In the genomic region with DNA sequence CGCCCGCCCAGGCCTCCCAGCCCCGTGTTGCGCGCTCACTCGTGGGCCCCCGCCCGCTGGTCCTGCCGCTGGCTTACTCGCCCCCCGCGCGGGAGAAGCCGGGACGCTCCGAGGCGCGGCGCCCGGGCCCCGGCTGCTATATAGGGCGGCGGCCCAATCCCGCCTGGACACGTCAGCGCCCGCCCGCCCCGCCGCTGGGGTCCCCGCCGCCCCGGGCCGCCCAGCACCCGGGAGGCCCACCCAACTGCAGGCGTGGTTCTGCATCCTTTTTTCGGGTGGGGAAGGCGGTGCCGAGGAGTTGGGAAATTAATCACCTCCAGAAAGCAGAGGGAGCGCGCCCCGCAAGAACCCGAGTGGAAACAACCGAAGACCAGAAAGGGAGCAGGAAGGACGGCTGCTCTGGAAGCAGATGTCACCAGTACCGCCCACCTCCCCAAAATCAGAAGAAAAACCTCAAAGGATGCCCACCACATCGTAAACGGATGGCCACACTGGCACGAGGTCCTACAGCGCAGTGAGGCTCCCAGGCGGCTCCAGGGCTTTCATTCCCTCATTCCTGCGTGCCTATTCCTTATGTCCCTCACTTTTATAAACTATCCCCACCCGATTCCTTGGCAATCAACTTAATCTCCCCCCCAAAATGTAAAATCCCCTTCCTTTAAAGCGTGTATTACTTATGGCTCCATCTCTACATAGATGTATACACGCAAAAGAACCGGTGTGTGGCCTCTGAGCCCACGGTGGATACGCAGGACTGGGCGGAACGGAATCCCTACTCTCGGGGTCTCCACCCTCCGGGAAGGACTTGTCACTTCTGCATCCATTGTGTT, we compare ENCODE assay signal across 9 cellular contexts. TPM values are rescaled to one million over a fixed set of nuclear protein-coding genes. Genes with fewer than 3 reads are reported as not detected.
DNase-seq lines count a peak whose midpoint lies in the region; ATAC-seq, FAIRE-seq and TF ChIP-seq lines count a peak whose summit lies in the region.
"Had no signal": no experiment of that assay in that cellular context is flagged by ENCODE, and none has a peak within 500 bp of the region (broad histone marks: within the 10 kb centered on the region; RNA-seq: fewer than 3 reads in every experiment).

No MANE protein-coding gene starts in this region.

- H3K27ac Mint-ChIP-seq in activated naive CD4-positive, alpha-beta T cell treated with anti-CD3 and anti-CD28 coated beads, Interleukin-2, amount 50 U/mL, for 72 hours, result peak overlapping the region in 1 of 2 donors; percentile 10

- intact Hi-C loops in Right ventricle myocardium inferior (cut with DNase I), result loop anchor here (1.0 kb wide), 1 partner anchor 42 kb away; a partner anchor contains a TSS
- intact Hi-C loops in pancreas (cut with DNase I), result no loop called here

- H3K36me3 Mint-ChIP-seq in activated naive CD4-positive, alpha-beta T cell treated with anti-CD3 and anti-CD28 coated beads, Interleukin-2, amount 50 U/mL, for 72 hours, result peaks cover 0 to 28% of the 10 kb centered on the region in 2 donors

- H3K27ac ChIP-seq in pancreas (peak overlapping the region; percentile 91 to 97 (median 94)), upper lobe of left lung (peak overlapping the region; percentile 90 to 96 (median 93))

- TF ChIP-seq EP300 in upper lobe of left lung (IDR thresholded peaks at IDR 0.05), result no peak

- peak in 1 of 4 donors; percentile 43 for TF ChIP-seq POLR2A in upper lobe of left lung (IDR thresholded peaks at IDR 0.05)

- TF ChIP-seq CTCF in pancreas (IDR thresholded peaks at IDR 0.05), result no peak
- TF ChIP-seq CTCF in upper lobe of left lung (IDR thresholded peaks at IDR 0.05), result no peak

- H3K36me3 ChIP-seq in pancreas (no peaks in the 10 kb centered on the region), upper lobe of left lung (peaks cover 0 to 9% (median 5%) of the 10 kb centered on the region in 4 donors)

- H3K4me1 ChIP-seq in pancreas, result peaks cover 12 to 29% (median 21%) of the 10 kb centered on the region in 3 donors
- H3K4me1 ChIP-seq in upper lobe of left lung, result peaks cover 26 to 46% (median 32%) of the 10 kb centered on the region in 4 donors

- FAIRE-seq in pancreas (lab: Jason Lieb, UNC), result no peak
- FAIRE-seq: G401.6 had no signal

- no peaks in the 10 kb centered on the region for H3K27me3 ChIP-seq in pancreas
- no peaks in the 10 kb centered on the region for H3K27me3 ChIP-seq in upper lobe of left lung

- DNase-seq in NCI-H1694 treated with DMSO at 0.1 percent for 48 hours (lab: John Stamatoyannopoulos, UW) (peak; percentile 18), NCI-H1694 (lab: John Stamatoyannopoulos, UW) (no peak), RKO (ENCODE audit: low spot score) (peak; percentile 46), Right ventricle myocardium inferior (ENCODE audit: missing footprints) (peak; percentile 89), pancreas (peak; percentile 54 to 87 (median 70)), upper lobe of left lung (peak; percentile 68 to 95)
- peak in 1 of 2 donors; percentile 57 for DNase-seq in activated naive CD4-positive, alpha-beta T cell treated with anti-CD3 and anti-CD28 coated beads, Interleukin-2, amount 50 U/mL, for 72 hours (ENCODE audit: low spot score in 2 of 2)

- ATAC-seq in HG02938 (IDR thresholded peaks at IDR 0.05; ENCODE audit: unreplicated experiment) (peak; percentile 24), Right ventricle myocardium inferior (peak; percentile 90), pancreas (peak; percentile 56 to 69 (median 60)), upper lobe of left lung (ENCODE audit: low FRiP score in 2 of 2) (peak; percentile 12 to 93)
- ATAC-seq in activated naive CD4-positive, alpha-beta T cell treated with anti-CD3 and anti-CD28 coated beads, Interleukin-2, amount 50 U/mL, for 72 hours, result peak; percentile 77 to 87

- H3K9me3 ChIP-seq in pancreas, result no peaks in the 10 kb centered on the region
- H3K9me3 ChIP-seq in upper lobe of left lung, result no peaks in the 10 kb centered on the region

- H3K4me3 ChIP-seq in pancreas (peak overlapping the region; percentile 74 to 95 (median 94)), upper lobe of left lung (peak overlapping the region; percentile 81 to 97 (median 90))

- WGBS in pancreas, 2 donors, result 6 to 9% methylated on average over 55 to 62 of the region's 62 CpGs
- 23 to 36% methylated on average over 21 to 30 of the region's 62 CpGs for WGBS in upper lobe of left lung, 2 donors

- peaks cover 0 to 16% of the 10 kb centered on the region in 2 donors for H3K9me3 Mint-ChIP-seq in activated naive CD4-positive, alpha-beta T cell treated with anti-CD3 and anti-CD28 coated beads, Interleukin-2, amount 50 U/mL, for 72 hours

RNA-seq across cellular contexts. Expression of a gene that starts 42.5 kb away (rescaled TPM):
- 100 to 1,000 TPM; 276 to 297 TPM for total RNA-seq in activated naive CD4-positive, alpha-beta T cell treated with anti-CD3 and anti-CD28 coated beads, Interleukin-2, amount 50 U/mL, for 72 hours
- 393 TPM for total RNA-seq in Right ventricle myocardium inferior
- total RNA-seq in pancreas, result 100 to 1,000 TPM; 733 to 996 (median 775) TPM
- 100 to 1,000 TPM; 273 to 346 TPM for polyA plus RNA-seq in pancreas
- 100 to 1,000 TPM; 339 to 691 (median 487) TPM for total RNA-seq in upper lobe of left lung

RNA-seq across cellular contexts. Expression of a gene that starts 42.8 kb away (rescaled TPM):
- 100 to 1,000 TPM; 148 to 210 TPM for total RNA-seq in activated naive CD4-positive, alpha-beta T cell treated with anti-CD3 and anti-CD28 coated beads, Interleukin-2, amount 50 U/mL, for 72 hours
- 150 TPM for total RNA-seq in Right ventricle myocardium inferior
- 100 to 1,000 TPM; 149 to 245 (median 204) TPM for total RNA-seq in pancreas
- polyA plus RNA-seq in pancreas, result 100 to 1,000 TPM; 106 to 158 TPM
- total RNA-seq in upper lobe of left lung, result 100 to 1,000 TPM; 213 to 322 (median 252) TPM

Comparison
In these comparisons a context has a peak if more than half of its experiments do, and no peak if none do; other contexts are left out.
1. ATAC-seq: peak in every context shown above with its lines; median percentile 90 in Right ventricle myocardium inferior; 82 in activated naive CD4-positive, alpha-beta T cell treated with anti-CD3 and anti-CD28 coated beads, Interleukin-2, amount 50 U/mL, for 72 hours; 60 in pancreas; 52 in upper lobe of left lung; 24 in HG02938.